Comparison of ENCODE assay signal across 9 cellular contexts in genomic region chr19:2281265-2282061, GRCh38. TPM values are rescaled to one million over a fixed set of nuclear protein-coding genes. Genes with fewer than 3 reads are reported as not detected.
A peak's percentile ranks its signal among the peaks of the same experiment; 100 is the strongest.
DNase-seq lines count a peak whose midpoint lies in the region; ATAC-seq and TF ChIP-seq lines count a peak whose summit lies in the region.
"Not testable (repeated sequence)": the region's sequence is repeated elsewhere in the genome, so short reads cannot be mapped to it uniquely, and the experiment has no call there.
"Had no signal": no experiment of that assay in that cellular context is flagged by ENCODE, and none has a peak within 500 bp of the region (broad histone marks: within the 10 kb centered on the region; RNA-seq: fewer than 3 reads in every experiment).

No MANE protein-coding gene starts in this region.

- H4K8ac ChIP-seq in mesendoderm (ENCODE audit: low read depth, low read length); trophoblast cell (ENCODE audit: low read depth, low read length): not testable (repeated sequence)

- not testable (repeated sequence) for H3K9me2 ChIP-seq in Loucy (replicated peaks; ENCODE audit: low read depth, low read length)

- H3K27ac ChIP-seq in CD8-positive, alpha-beta memory T cell (ENCODE audit: low read depth, low read length) = peak overlapping the region; percentile 16
- peak overlapping the region; percentile 6 for H3K27ac ChIP-seq in colonic mucosa
- H3K27ac ChIP-seq in mesendoderm (ENCODE audit: low read depth, low read length); trophoblast cell (ENCODE audit: low read depth, low read length); thoracic aorta: not testable (repeated sequence)

- H3K27me3 Mint-ChIP-seq in CD8-positive, alpha-beta memory T cell; activated T-cell treated with anti-CD3 and anti-CD28 coated beads, Interleukin-2, amount 50 U/mL, for 72 hours (ENCODE audit: low read depth): not testable (repeated sequence)

- peak overlapping the region; percentile 73 for H3K9ac ChIP-seq in Loucy (ENCODE audit: low read depth, low read length, poor library complexity, severe bottlenecking)
- H3K9ac ChIP-seq in colonic mucosa (ENCODE audit: low read depth in 2 of 2, low read length in 2 of 2) = peak overlapping the region; percentile 28 to 35
- peak overlapping the region; percentile 51 for H3K9ac ChIP-seq in mesendoderm (ENCODE audit: low read length)
- H3K9ac ChIP-seq in trophoblast cell (ENCODE audit: low read length) = not testable (repeated sequence)

- H3F3A ChIP-seq in Loucy (ENCODE audit: low read depth) = not testable (repeated sequence)

- H4K20me1 ChIP-seq in Loucy (ENCODE audit: insufficient read depth, low read length, poor library complexity, severe bottlenecking) = not testable (repeated sequence)

- not testable (repeated sequence) for H3K14ac ChIP-seq in trophoblast cell (ENCODE audit: low read length)

- not testable (repeated sequence) for H3K18ac ChIP-seq in mesendoderm (ENCODE audit: low read length)
- peak overlapping the region; percentile 21 for H3K18ac ChIP-seq in trophoblast cell (ENCODE audit: low read length)

- not testable (repeated sequence) for H3K36me3 Mint-ChIP-seq in CD8-positive, alpha-beta memory T cell; activated T-cell treated with anti-CD3 and anti-CD28 coated beads, Interleukin-2, amount 50 U/mL, for 72 hours (ENCODE audit: insufficient read depth in 2 of 2)

- CTCF ChIA-PET in CD8-positive, alpha-beta memory T cell (lab: Charles Lee) = not testable (repeated sequence)

- H3K4me2 ChIP-seq in Loucy (ENCODE audit: low read depth, low read length, poor library complexity, severe bottlenecking) = peak overlapping the region; percentile 85
- peak overlapping the region; percentile 48 for H3K4me2 ChIP-seq in mesendoderm (ENCODE audit: low read length)
- H3K4me2 ChIP-seq in trophoblast cell (ENCODE audit: low read length) = peak overlapping the region; percentile 52

- not testable (repeated sequence) for H3K79me1 ChIP-seq in mesendoderm (ENCODE audit: low read length); trophoblast cell (ENCODE audit: low read length)

- H3K4me1 Mint-ChIP-seq in CD8-positive, alpha-beta memory T cell = peaks cover 12 to 24% (median 14%) of the 10 kb centered on the region in 3 donors
- peaks cover 15% of the 10 kb centered on the region for H3K4me1 Mint-ChIP-seq in activated T-cell treated with anti-CD3 and anti-CD28 coated beads, Interleukin-2, amount 50 U/mL, for 72 hours (ENCODE audit: low read depth)

- peak in 1 of 2 donors; percentile 2 for ATAC-seq in activated T-cell treated with anti-CD3 and anti-CD28 coated beads, Interleukin-2, amount 50 U/mL, for 72 hours (replicated peaks in 1 of 2)
- ATAC-seq in left cardiac atrium = peak; percentile 3 to 10
- ATAC-seq in thoracic aorta (ENCODE audit: insufficient number of reproducible peaks, low FRiP score, low read depth) = not testable (repeated sequence)

- H3K4me1 ChIP-seq in CD8-positive, alpha-beta memory T cell (ENCODE audit: insufficient read depth, low read length) = peaks cover 15% of the 10 kb centered on the region
- H3K4me1 ChIP-seq in Loucy (ENCODE audit: insufficient read depth, low read length, poor library complexity, severe bottlenecking) = peaks cover 12% of the 10 kb centered on the region
- not testable (repeated sequence) for H3K4me1 ChIP-seq in colonic mucosa; mesendoderm (ENCODE audit: control insufficient read depth, low read depth, low read length); trophoblast cell (ENCODE audit: control insufficient read depth in 1 of 2, insufficient read depth in 2 of 2, low read length in 2 of 2)
- peaks cover 0 to 12% of the 10 kb centered on the region in 2 donors for H3K4me1 ChIP-seq in thoracic aorta (ENCODE audit: control insufficient read depth in 1 of 2, low read depth in 2 of 2)

- not testable (repeated sequence) for H4K5ac ChIP-seq in mesendoderm (ENCODE audit: low read length)

- not testable (repeated sequence) for H2BK12ac ChIP-seq in trophoblast cell (ENCODE audit: low read length)

- not testable (repeated sequence) for TF ChIP-seq CTCF in Loucy (conservative IDR thresholded peaks at IDR 0.05; ENCODE audit: low read length); colonic mucosa (IDR thresholded peaks at IDR 0.05); thoracic aorta (IDR thresholded peaks at IDR 0.05)

- H4K91ac ChIP-seq in trophoblast cell (ENCODE audit: low read depth, low read length) = not testable (repeated sequence)

- H2BK5ac ChIP-seq in mesendoderm (ENCODE audit: low read length); trophoblast cell (ENCODE audit: low read depth, low read length, poor library complexity): not testable (repeated sequence)

- not testable (repeated sequence) for H3K9me3 ChIP-seq in CD8-positive, alpha-beta memory T cell (ENCODE audit: low read length); Loucy (ENCODE audit: insufficient read depth, low read depth, low read length); colonic mucosa; trophoblast cell (ENCODE audit: insufficient read depth, low read depth, low read length); thoracic aorta

- not testable (repeated sequence) for H2BK120ac ChIP-seq in mesendoderm (ENCODE audit: low read depth, low read length); trophoblast cell (ENCODE audit: insufficient read depth, low read length, poor library complexity)

- H2BK15ac ChIP-seq in mesendoderm (replicated peaks; ENCODE audit: low read depth) = not testable (repeated sequence)

- peak overlapping the region in 4 of 8 donors; percentile 4 to 83 (median 70) for H3K27ac Mint-ChIP-seq in CD8-positive, alpha-beta memory T cell
- not testable (repeated sequence) for H3K27ac Mint-ChIP-seq in activated T-cell treated with anti-CD3 and anti-CD28 coated beads, Interleukin-2, amount 50 U/mL, for 72 hours

- intact Hi-C loops in colonic mucosa (cut with DNase I); left cardiac atrium (cut with DNase I): not testable (repeated sequence)

- not testable (repeated sequence) for H3K27me3 ChIP-seq in CD8-positive, alpha-beta memory T cell (ENCODE audit: insufficient read depth, low read length, poor library complexity, severe bottlenecking); Loucy (ENCODE audit: insufficient read depth, low read length, poor library complexity, severe bottlenecking); mesendoderm (ENCODE audit: insufficient read depth, low read length, poor library complexity); trophoblast cell (ENCODE audit: insufficient read depth, low read length); thoracic aorta (replicated peaks; ENCODE audit: insufficient read depth)
- H3K27me3 ChIP-seq in colonic mucosa = peaks cover 12% of the 10 kb centered on the region

- not testable (repeated sequence) for H3K4ac ChIP-seq in mesendoderm (ENCODE audit: low read depth, low read length); trophoblast cell (ENCODE audit: low read depth, low read length)

- H3K79me2 ChIP-seq in Loucy (ENCODE audit: insufficient read depth, low read length); mesendoderm (ENCODE audit: control insufficient read depth, insufficient read depth, low read length); trophoblast cell (ENCODE audit: control insufficient read depth, insufficient read depth, low read length, poor library complexity): not testable (repeated sequence)

- not testable (repeated sequence) for H3K36me3 ChIP-seq in CD8-positive, alpha-beta memory T cell (ENCODE audit: insufficient read depth, low read length); Loucy (ENCODE audit: insufficient read depth, low read length); colonic mucosa; mesendoderm (ENCODE audit: control insufficient read depth, insufficient read depth, low read length); trophoblast cell (ENCODE audit: control insufficient read depth in 1 of 2, insufficient read depth in 2 of 2, low read length in 2 of 2); thoracic aorta

- not testable (repeated sequence) for DNase-seq in CD8-positive, alpha-beta memory T cell; activated T-cell treated with anti-CD3 and anti-CD28 coated beads, Interleukin-2, amount 50 U/mL, for 72 hours; colonic mucosa; left cardiac atrium; mesendoderm; trophoblast cell; thoracic aorta (ENCODE audit: low spot score)

- H3K4me3 Mint-ChIP-seq in CD8-positive, alpha-beta memory T cell = peak overlapping the region in 6 of 7 donors; percentile 44 to 68 (median 64)
- H3K4me3 Mint-ChIP-seq in activated T-cell treated with anti-CD3 and anti-CD28 coated beads, Interleukin-2, amount 50 U/mL, for 72 hours = peak overlapping the region; percentile 51

- H2AFZ ChIP-seq in Loucy (ENCODE audit: low read length) (peak overlapping the region; percentile 71), trophoblast cell (ENCODE audit: insufficient read depth, low read length, poor library complexity) (peak overlapping the region; percentile 59)

- H4K12ac ChIP-seq in trophoblast cell (ENCODE audit: low read depth, low read length) = not testable (repeated sequence)

- H3K56ac ChIP-seq in mesendoderm (ENCODE audit: low read length) = peak overlapping the region; percentile 67

- not testable (repeated sequence) for H3K9me3 Mint-ChIP-seq in CD8-positive, alpha-beta memory T cell; activated T-cell treated with anti-CD3 and anti-CD28 coated beads, Interleukin-2, amount 50 U/mL, for 72 hours

- peak overlapping the region; percentile 22 for H3K4me3 ChIP-seq in CD8-positive, alpha-beta memory T cell (ENCODE audit: low read length)
- H3K4me3 ChIP-seq in Loucy (ENCODE audit: low read length, poor library complexity, severe bottlenecking) = peak overlapping the region; percentile 74
- H3K4me3 ChIP-seq in colonic mucosa = peak overlapping the region; percentile 21
- H3K4me3 ChIP-seq in mesendoderm (ENCODE audit: low read length); trophoblast cell (ENCODE audit: low read depth, low read length): not testable (repeated sequence)
- H3K4me3 ChIP-seq in thoracic aorta = peak overlapping the region; percentile 58

- not testable (repeated sequence) for H3K23ac ChIP-seq in mesendoderm (ENCODE audit: low read length); trophoblast cell (ENCODE audit: low read length)

- WGBS in mesendoderm (ENCODE audit: extremely low coverage, insufficient coverage, low lambda C conversion rate) = no CpG with 5 or more reads among the region's 16 CpGs
- WGBS in trophoblast cell (ENCODE audit: extremely low coverage, insufficient coverage, insufficient read length) = no CpG with 5 or more reads among the region's 16 CpGs

- POLR2A ChIA-PET in CD8-positive, alpha-beta memory T cell (lab: Charles Lee) = interaction anchor here (1.0 to 1.4 kb wide), 2 partner anchors 9 kb away, joined by 3 to 4 read pairs; no protein-coding TSS in a partner anchor

- H2AK5ac ChIP-seq in mesendoderm (ENCODE audit: low read length) = not testable (repeated sequence)
- peak overlapping the region; percentile 47 for H2AK5ac ChIP-seq in trophoblast cell (ENCODE audit: low read length)

RNA-seq across cellular contexts. Expression of gene PEAK3, which starts 0.5 kb away (rescaled TPM):
- total RNA-seq in CD8-positive, alpha-beta memory T cell = not detected
- 0.79 TPM for polyA plus RNA-seq in CD8-positive, alpha-beta memory T cell
- total RNA-seq in activated T-cell treated with anti-CD3 and anti-CD28 coated beads, Interleukin-2, amount 50 U/mL, for 72 hours = under 1 TPM in 1 of 2 donors, not detected in 1; 0.09 TPM
- under 1 TPM; 0.29 to 0.72 TPM for total RNA-seq in colonic mucosa
- 1 to 10 TPM; 1.0 to 2.3 TPM for total RNA-seq in left cardiac atrium
- 0.01 TPM for polyA plus RNA-seq in mesendoderm (2013, experiment 1 of 2)
- polyA plus RNA-seq in mesendoderm (2013, experiment 2 of 2) = 0.01 TPM
- 0.03 TPM in 2 replicates for polyA plus RNA-seq in trophoblast cell (2013)
- 1 to 10 TPM; 1.2 to 3.0 TPM for total RNA-seq in thoracic aorta

RNA-seq across cellular contexts. Expression of gene JSRP1, which starts 25.2 kb away (rescaled TPM):
- 1 to 10 TPM in 1 of 2 experiments, under 1 TPM in 1; 0.73 to 1.0 TPM for total RNA-seq in CD8-positive, alpha-beta memory T cell
- polyA plus RNA-seq in CD8-positive, alpha-beta memory T cell = 0.91 TPM
- 1 to 10 TPM in 1 of 2 donors, under 1 TPM in 1; 0.72 to 1.6 TPM for total RNA-seq in activated T-cell treated with anti-CD3 and anti-CD28 coated beads, Interleukin-2, amount 50 U/mL, for 72 hours
- total RNA-seq in colonic mucosa (1 to 10 TPM in 1 of 2 donors, under 1 TPM in 1; 0.64 to 1.3 TPM), left cardiac atrium (under 1 TPM in 1 of 2 donors, not detected in 1; 0.27 TPM), thoracic aorta (not detected)
- polyA plus RNA-seq in mesendoderm (2013, experiment 1 of 2) = 0.44 TPM
- 0.57 TPM for polyA plus RNA-seq in mesendoderm (2013, experiment 2 of 2)
- polyA plus RNA-seq in trophoblast cell (2013) = 0.10 and 0.12 TPM in 2 replicates
- total RNA-seq: temporal lobe had no signal

RNA-seq across cellular contexts. Expression of gene LINGO3, which starts 26.5 kb away (rescaled TPM):
- total RNA-seq in CD8-positive, alpha-beta memory T cell = under 1 TPM; 0.09 to 0.15 TPM
- polyA plus RNA-seq in CD8-positive, alpha-beta memory T cell = 9.2 TPM
- total RNA-seq in activated T-cell treated with anti-CD3 and anti-CD28 coated beads, Interleukin-2, amount 50 U/mL, for 72 hours = not detected
- total RNA-seq in colonic mucosa (under 1 TPM in 1 of 2 donors, not detected in 1; 0.58 TPM), left cardiac atrium (not detected), thoracic aorta (under 1 TPM in 1 of 2 donors, not detected in 1; 0.27 TPM)
- not detected for polyA plus RNA-seq in mesendoderm (2013, experiment 1 of 2)
- 0.03 TPM for polyA plus RNA-seq in mesendoderm (2013, experiment 2 of 2)
- polyA plus RNA-seq in trophoblast cell (2013) = not detected in 2 replicates

RNA-seq across cellular contexts. Expression of gene AMH, which starts 32.3 kb away (rescaled TPM):
- 1 to 10 TPM; 5.9 to 7.4 TPM for total RNA-seq in CD8-positive, alpha-beta memory T cell
- not detected for polyA plus RNA-seq in CD8-positive, alpha-beta memory T cell
- total RNA-seq in activated T-cell treated with anti-CD3 and anti-CD28 coated beads, Interleukin-2, amount 50 U/mL, for 72 hours = 1 to 10 TPM; 4.6 to 10.0 TPM
- 1 to 10 TPM in 1 of 2 donors, under 1 TPM in 1; 0.90 to 5.1 TPM for total RNA-seq in colonic mucosa
- total RNA-seq in left cardiac atrium = 1 to 10 TPM in 1 of 2 donors, under 1 TPM in 1; 0.80 to 1.6 TPM
- polyA plus RNA-seq in mesendoderm (2013, experiment 1 of 2) = 4.2 TPM
- 3.9 TPM for polyA plus RNA-seq in mesendoderm (2013, experiment 2 of 2)
- polyA plus RNA-seq in trophoblast cell (2013) = 2.4 and 2.8 TPM in 2 replicates
- total RNA-seq in thoracic aorta = under 1 TPM; 0.92 to 0.95 TPM

RNA-seq across cellular contexts. Expression of gene SF3A2, which starts 44.8 kb away (rescaled TPM):
- 100 to 1,000 TPM; 131 to 138 TPM for total RNA-seq in CD8-positive, alpha-beta memory T cell
- polyA plus RNA-seq in CD8-positive, alpha-beta memory T cell = 36.2 TPM
- total RNA-seq in activated T-cell treated with anti-CD3 and anti-CD28 coated beads, Interleukin-2, amount 50 U/mL, for 72 hours = 100 to 1,000 TPM; 146 to 147 TPM
- total RNA-seq in colonic mucosa (10 to 100 TPM; 60.9 to 99.8 TPM), left cardiac atrium (10 to 100 TPM; 28.8 to 34.4 TPM), thoracic aorta (10 to 100 TPM; 23.8 to 43.7 TPM)
- polyA plus RNA-seq in mesendoderm (2013, experiment 1 of 2) = 109 TPM
- 111 TPM for polyA plus RNA-seq in mesendoderm (2013, experiment 2 of 2)
- 90.1 and 94.1 TPM in 2 replicates for polyA plus RNA-seq in trophoblast cell (2013)
